Comparison of ENCODE assay signal across 1 cellular context in genomic region chr11:62727833-62728721, GRCh38.
TF ChIP-seq lines count a peak whose summit lies in the region.

Gene TTC9C (plus strand): TSS chr11:62728486. CDS start chr11:62728849, 363 bp downstream.

TF ChIP-seq in GM12878, 131 proteins besides CTCF, POLR2A, EP300 and RAD21 (continued from another document and continues in another):
- TF ChIP-seq, protein P1, sequence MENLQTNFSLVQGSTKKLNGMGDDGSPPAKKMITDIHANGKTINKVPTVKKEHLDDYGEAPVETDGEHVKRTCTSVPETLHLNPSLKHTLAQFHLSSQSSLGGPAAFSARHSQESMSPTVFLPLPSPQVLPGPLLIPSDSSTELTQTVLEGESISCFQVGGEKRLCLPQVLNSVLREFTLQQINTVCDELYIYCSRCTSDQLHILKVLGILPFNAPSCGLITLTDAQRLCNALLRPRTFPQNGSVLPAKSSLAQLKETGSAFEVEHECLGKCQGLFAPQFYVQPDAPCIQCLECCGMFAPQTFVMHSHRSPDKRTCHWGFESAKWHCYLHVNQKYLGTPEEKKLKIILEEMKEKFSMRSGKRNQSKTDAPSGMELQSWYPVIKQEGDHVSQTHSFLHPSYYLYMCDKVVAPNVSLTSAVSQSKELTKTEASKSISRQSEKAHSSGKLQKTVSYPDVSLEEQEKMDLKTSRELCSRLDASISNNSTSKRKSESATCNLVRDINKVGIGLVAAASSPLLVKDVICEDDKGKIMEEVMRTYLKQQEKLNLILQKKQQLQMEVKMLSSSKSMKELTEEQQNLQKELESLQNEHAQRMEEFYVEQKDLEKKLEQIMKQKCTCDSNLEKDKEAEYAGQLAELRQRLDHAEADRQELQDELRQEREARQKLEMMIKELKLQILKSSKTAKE (IDR thresholded peaks at IDR 0.05; ENCODE audit: low read depth, poor library complexity, severe bottlenecking): peak; percentile 68
- TF ChIP-seq, protein P2, sequence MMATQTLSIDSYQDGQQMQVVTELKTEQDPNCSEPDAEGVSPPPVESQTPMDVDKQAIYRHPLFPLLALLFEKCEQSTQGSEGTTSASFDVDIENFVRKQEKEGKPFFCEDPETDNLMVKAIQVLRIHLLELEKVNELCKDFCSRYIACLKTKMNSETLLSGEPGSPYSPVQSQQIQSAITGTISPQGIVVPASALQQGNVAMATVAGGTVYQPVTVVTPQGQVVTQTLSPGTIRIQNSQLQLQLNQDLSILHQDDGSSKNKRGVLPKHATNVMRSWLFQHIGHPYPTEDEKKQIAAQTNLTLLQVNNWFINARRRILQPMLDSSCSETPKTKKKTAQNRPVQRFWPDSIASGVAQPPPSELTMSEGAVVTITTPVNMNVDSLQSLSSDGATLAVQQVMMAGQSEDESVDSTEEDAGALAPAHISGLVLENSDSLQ (IDR thresholded peaks at IDR 0.05): peak; percentile 13; the same call in 1 of the 2 replicates
- TF ChIP-seq RELB (IDR thresholded peaks at IDR 0.05; ENCODE audit: low read depth) (peak; percentile 92), GABPA (IDR thresholded peaks at IDR 0.05; ENCODE audit: low read depth) (peak; percentile 96), RFX5 (IDR thresholded peaks at IDR 0.05; ENCODE audit: low read depth, low read length) (peak; percentile 98), MTA3 (IDR thresholded peaks at IDR 0.05; ENCODE audit: borderline replicate concordance, low read length) (no peak), CBX3 (IDR thresholded peaks at IDR 0.05; ENCODE audit: borderline replicate concordance, low read depth) (no peak), SREBF1 (IDR thresholded peaks at IDR 0.05; ENCODE audit: low read length) (peak; percentile 61), MTA2 (IDR thresholded peaks at IDR 0.05; ENCODE audit: low read depth) (peak; percentile 90), HDAC6 (IDR thresholded peaks at IDR 0.05; ENCODE audit: unreplicated experiment) (no peak), STAT1 (conservative IDR thresholded peaks at IDR 0.05) (0 out of 2 replicates have a peak, but pooled peaks have one; percentile 30), ZBTB40 (IDR thresholded peaks at IDR 0.05; ENCODE audit: borderline replicate concordance) (peak; percentile 93), IKZF2 (IDR thresholded peaks at IDR 0.05) (peak; percentile 82 to 89), MLLT1 (IDR thresholded peaks at IDR 0.05) (0 out of 2 replicates have a peak, but pooled peaks have one; percentile 65), SMARCA5 (IDR thresholded peaks at IDR 0.05) (peak; percentile 95), POLR2AphosphoS5 (IDR thresholded peaks at IDR 0.05; ENCODE audit: low read length) (peak; percentile 90), SIN3A (IDR thresholded peaks at IDR 0.05; ENCODE audit: low read depth, low read length) (no peak; the same call in 1 of the 2 replicates), BMI1 (IDR thresholded peaks at IDR 0.05; ENCODE audit: borderline replicate concordance) (0 out of 2 replicates have a peak, but pooled peaks have one; percentile 31), POLR2AphosphoS2 (IDR thresholded peaks at IDR 0.05; ENCODE audit: low read depth, low read length) (peak; percentile 73), FOS (IDR thresholded peaks at IDR 0.05; ENCODE audit: borderline replicate concordance, extremely low read depth, insufficient read length) (peak; percentile 70), IKZF1 (conservative IDR thresholded peaks at IDR 0.05) (peak; percentile 90), BCL11A (IDR thresholded peaks at IDR 0.05; ENCODE audit: low read depth, low read length) (no peak), SMAD1 (IDR thresholded peaks at IDR 0.05; ENCODE audit: low read depth, partially characterized antibody) (peak; percentile 46), NBN (IDR thresholded peaks at IDR 0.05) (no peak; the same call in 1 of the 2 replicates), TCF12 (IDR thresholded peaks at IDR 0.05; ENCODE audit: low read depth, low read length) (peak; percentile 4; the same call in 1 of the 2 replicates), NFIC (IDR thresholded peaks at IDR 0.05; ENCODE audit: low read depth, low read length) (peak; percentile 40; the same call in 1 of the 2 replicates), YY1 (IDR thresholded peaks at IDR 0.05; ENCODE audit: low read depth, low read length) (0 out of 2 replicates have a peak, but pooled peaks have one; percentile 2), SMC3 (IDR thresholded peaks at IDR 0.05; ENCODE audit: borderline replicate concordance, low read length) (no peak), PRDM15 (CRISPR knock-in tag; IDR thresholded peaks at IDR 0.05) (no peak), NR2C1 (IDR thresholded peaks at IDR 0.05) (peak; percentile 98), HCFC1 (IDR thresholded peaks at IDR 0.05; ENCODE audit: low read length) (peak; percentile 63), RELA (IDR thresholded peaks at IDR 0.05; ENCODE audit: borderline replicate concordance, partially characterized antibody) (peak; percentile 10)
- TF ChIP-seq, protein P3, sequence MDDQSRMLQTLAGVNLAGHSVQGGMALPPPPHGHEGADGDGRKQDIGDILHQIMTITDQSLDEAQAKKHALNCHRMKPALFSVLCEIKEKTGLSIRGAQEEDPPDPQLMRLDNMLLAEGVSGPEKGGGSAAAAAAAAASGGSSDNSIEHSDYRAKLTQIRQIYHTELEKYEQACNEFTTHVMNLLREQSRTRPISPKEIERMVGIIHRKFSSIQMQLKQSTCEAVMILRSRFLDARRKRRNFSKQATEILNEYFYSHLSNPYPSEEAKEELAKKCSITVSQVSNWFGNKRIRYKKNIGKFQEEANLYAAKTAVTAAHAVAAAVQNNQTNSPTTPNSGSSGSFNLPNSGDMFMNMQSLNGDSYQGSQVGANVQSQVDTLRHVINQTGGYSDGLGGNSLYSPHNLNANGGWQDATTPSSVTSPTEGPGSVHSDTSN (IDR thresholded peaks at IDR 0.05; ENCODE audit: insufficient replicate concordance, low read depth, low read length): no peak
- TF ChIP-seq, protein P4, sequence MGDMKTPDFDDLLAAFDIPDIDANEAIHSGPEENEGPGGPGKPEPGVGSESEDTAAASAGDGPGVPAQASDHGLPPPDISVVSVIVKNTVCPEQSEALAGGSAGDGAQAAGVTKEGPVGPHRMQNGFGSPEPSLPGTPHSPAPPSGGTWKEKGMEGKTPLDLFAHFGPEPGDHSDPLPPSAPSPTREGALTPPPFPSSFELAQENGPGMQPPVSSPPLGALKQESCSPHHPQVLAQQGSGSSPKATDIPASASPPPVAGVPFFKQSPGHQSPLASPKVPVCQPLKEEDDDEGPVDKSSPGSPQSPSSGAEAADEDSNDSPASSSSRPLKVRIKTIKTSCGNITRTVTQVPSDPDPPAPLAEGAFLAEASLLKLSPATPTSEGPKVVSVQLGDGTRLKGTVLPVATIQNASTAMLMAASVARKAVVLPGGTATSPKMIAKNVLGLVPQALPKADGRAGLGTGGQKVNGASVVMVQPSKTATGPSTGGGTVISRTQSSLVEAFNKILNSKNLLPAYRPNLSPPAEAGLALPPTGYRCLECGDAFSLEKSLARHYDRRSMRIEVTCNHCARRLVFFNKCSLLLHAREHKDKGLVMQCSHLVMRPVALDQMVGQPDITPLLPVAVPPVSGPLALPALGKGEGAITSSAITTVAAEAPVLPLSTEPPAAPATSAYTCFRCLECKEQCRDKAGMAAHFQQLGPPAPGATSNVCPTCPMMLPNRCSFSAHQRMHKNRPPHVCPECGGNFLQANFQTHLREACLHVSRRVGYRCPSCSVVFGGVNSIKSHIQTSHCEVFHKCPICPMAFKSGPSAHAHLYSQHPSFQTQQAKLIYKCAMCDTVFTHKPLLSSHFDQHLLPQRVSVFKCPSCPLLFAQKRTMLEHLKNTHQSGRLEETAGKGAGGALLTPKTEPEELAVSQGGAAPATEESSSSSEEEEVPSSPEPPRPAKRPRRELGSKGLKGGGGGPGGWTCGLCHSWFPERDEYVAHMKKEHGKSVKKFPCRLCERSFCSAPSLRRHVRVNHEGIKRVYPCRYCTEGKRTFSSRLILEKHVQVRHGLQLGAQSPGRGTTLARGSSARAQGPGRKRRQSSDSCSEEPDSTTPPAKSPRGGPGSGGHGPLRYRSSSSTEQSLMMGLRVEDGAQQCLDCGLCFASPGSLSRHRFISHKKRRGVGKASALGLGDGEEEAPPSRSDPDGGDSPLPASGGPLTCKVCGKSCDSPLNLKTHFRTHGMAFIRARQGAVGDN (IDR thresholded peaks at IDR 0.05): no peak; the same call in 1 of the 2 replicates
